ENCODE assay signal across 17 cellular contexts in the genomic region with DNA sequence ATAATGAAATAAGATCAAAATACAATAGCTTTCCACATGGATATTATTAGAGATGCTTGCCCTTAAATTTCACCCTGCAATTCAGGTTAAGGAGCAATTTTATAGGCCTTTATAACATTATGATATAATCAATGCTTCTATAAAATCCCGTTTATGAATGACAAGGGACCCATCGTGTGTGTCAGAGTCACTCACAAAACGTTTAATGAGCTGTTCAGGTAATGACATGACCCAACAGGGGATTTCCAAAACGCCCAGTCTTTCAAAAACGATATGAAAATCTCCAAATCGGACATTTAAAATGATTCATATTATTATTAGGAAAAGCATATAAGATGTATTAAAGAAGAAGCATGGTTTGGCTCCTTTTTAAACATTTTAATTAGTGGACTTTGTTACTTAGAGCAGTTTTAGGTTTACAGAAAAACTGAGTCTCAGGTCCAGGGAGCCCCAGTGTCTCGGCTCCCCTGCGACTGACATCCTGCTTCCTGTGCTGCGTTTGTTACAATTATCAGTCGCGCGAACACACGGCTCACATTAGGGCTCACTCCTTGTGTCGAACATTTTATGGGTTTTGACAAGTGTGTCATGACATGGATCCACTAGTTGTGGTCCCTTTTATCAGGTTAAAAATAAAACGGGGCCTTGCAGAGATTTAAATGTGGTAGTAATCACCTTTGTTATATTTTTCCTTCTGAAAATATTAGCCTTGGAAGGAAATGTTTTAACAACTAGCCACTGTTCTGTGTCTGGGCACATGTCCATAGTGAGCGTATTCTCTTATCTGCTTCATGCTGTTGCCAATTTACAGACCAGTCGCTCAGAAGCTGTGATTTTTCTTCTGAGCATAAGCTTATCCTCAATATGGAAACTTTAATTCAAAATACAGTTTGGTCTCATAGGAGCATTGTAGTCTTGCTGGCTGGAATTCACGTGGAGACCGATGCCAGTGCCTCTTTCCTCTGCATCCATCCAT. TPM values are rescaled to one million over a fixed set of nuclear protein-coding genes. Genes with fewer than 3 reads are reported as not detected.
DNase-seq lines count a peak whose midpoint lies in the region; ATAC-seq and TF ChIP-seq lines count a peak whose summit lies in the region.
"Had no signal": no experiment of that assay in that cellular context is flagged by ENCODE, and none has a peak within 500 bp of the region (broad histone marks: within the 10 kb centered on the region; RNA-seq: fewer than 3 reads in every experiment).

No MANE protein-coding gene starts in this region.

- H3K14ac ChIP-seq in H9 (ENCODE audit: insufficient read depth, low read length): no peak overlapping the region

- H3K4ac ChIP-seq in H9 (ENCODE audit: low read depth, low read length): no peak overlapping the region

- peaks cover 5 to 9% of the 10 kb centered on the region in 2 experiments; a peak in 4 of 5 replicates for H3K9me3 Mint-ChIP-seq in H9
- H3K9me3 Mint-ChIP-seq in activated T-helper 17 cell treated with anti-CD3 and anti-CD28 coated beads, Interleukin-2, amount 50 U/mL, for 72 hours: no peaks in the 10 kb centered on the region

- H3F3A ChIP-seq in smooth muscle cell (ENCODE audit: low read depth): no peaks in the 10 kb centered on the region

- no peak overlapping the region for H3K4me2 ChIP-seq in H9 (ENCODE audit: insufficient read depth, insufficient read length, low read length)
- no peak overlapping the region for H3K4me2 ChIP-seq in smooth muscle cell
- H3K4me2 ChIP-seq: KMS-11, PC-9 had no signal

- H4K5ac ChIP-seq in H9 (ENCODE audit: insufficient read length, low read depth, low read length): no peak overlapping the region

- H3K9me3 ChIP-seq in H9 (ENCODE audit: control insufficient read depth, low read depth, low read length): no peaks in the 10 kb centered on the region
- H3K9me3 ChIP-seq in right cardiac atrium (ENCODE audit: control insufficient read depth, low read length): no peaks in the 10 kb centered on the region
- H3K9me3 ChIP-seq in smooth muscle cell (replicated peaks; ENCODE audit: low read depth): no peaks in the 10 kb centered on the region

- H4K20me1 ChIP-seq in H9 (ENCODE audit: control insufficient read depth, insufficient read depth, insufficient read length) (no peaks in the 10 kb centered on the region), smooth muscle cell (ENCODE audit: low read depth) (no peaks in the 10 kb centered on the region)

- H2BK5ac ChIP-seq in H9 (ENCODE audit: insufficient read length, low read length): no peak overlapping the region

- H3K27ac ChIP-seq in H9 (ENCODE audit: insufficient read length, low read depth, low read length) (no peak overlapping the region), right cardiac atrium (ENCODE audit: low read length) (no peak overlapping the region), smooth muscle cell (ENCODE audit: low read depth) (no peak overlapping the region)
- H3K27ac ChIP-seq: KMS-11, PC-9, SK-N-MC had no signal

- H3K27ac Mint-ChIP-seq in H9: no peak overlapping the region
- H3K27ac Mint-ChIP-seq in activated T-helper 17 cell treated with anti-CD3 and anti-CD28 coated beads, Interleukin-2, amount 50 U/mL, for 72 hours: no peak overlapping the region

- peaks cover 19% of the 10 kb centered on the region for H3K27me3 Mint-ChIP-seq in H9 (ENCODE audit: low read depth)
- peaks cover 11% of the 10 kb centered on the region for H3K27me3 Mint-ChIP-seq in activated T-helper 17 cell treated with anti-CD3 and anti-CD28 coated beads, Interleukin-2, amount 50 U/mL, for 72 hours

- H3K79me2 ChIP-seq in H9 (ENCODE audit: insufficient read depth, low read length) (no peaks in the 10 kb centered on the region), smooth muscle cell (ENCODE audit: low read depth) (no peaks in the 10 kb centered on the region)

- H3K56ac ChIP-seq in H9 (ENCODE audit: insufficient read length, low read depth, low read length): no peak overlapping the region

- DNase-seq in H9 (no peak), right cardiac atrium (peak in 2 of 3 donors; percentile 18 to 50), smooth muscle cell (lab: John Stamatoyannopoulos, UW; ENCODE audit: unreplicated experiment) (no peak), D341Med (ENCODE audit: low spot score) (no peak), NCI-H510A (lab: John Stamatoyannopoulos, UW) (no peak)
- DNase-seq: DMS53, H7, NCI-H1048, NCI-H1436 treated with DMSO at 0.1 percent for 48 hours, NCI-H2081 treated with DMSO at 0.1 percent for 48 hours, NCI-H510A treated with DMSO at 0.1 percent for 48 hours, NCI-H82, PC-9 had no signal

- H3K9ac ChIP-seq in H9 (ENCODE audit: extremely low read depth, insufficient read length, low read length) (peak overlapping the region; percentile 39), smooth muscle cell (ENCODE audit: low read depth) (no peak overlapping the region)
- H3K9ac ChIP-seq: KMS-11 had no signal

- ATAC-seq in activated T-helper 17 cell treated with anti-CD3 and anti-CD28 coated beads, Interleukin-2, amount 50 U/mL, for 72 hours (replicated peaks): peak; percentile 70
- ATAC-seq in right cardiac atrium: peak; percentile 52 to 54
- ATAC-seq in HG02763 (IDR thresholded peaks at IDR 0.05; ENCODE audit: unreplicated experiment): no peak

- H3K36me3 Mint-ChIP-seq in H9 (ENCODE audit: insufficient read depth in 1 of 3, low read depth in 3 of 3): no peaks in the 10 kb centered on the region
- no peaks in the 10 kb centered on the region for H3K36me3 Mint-ChIP-seq in activated T-helper 17 cell treated with anti-CD3 and anti-CD28 coated beads, Interleukin-2, amount 50 U/mL, for 72 hours (ENCODE audit: low read depth)

- H2AFZ ChIP-seq in H9 (ENCODE audit: low read length) (no peak overlapping the region), smooth muscle cell (ENCODE audit: low read depth) (peak overlapping the region; percentile 15)
- H2AFZ ChIP-seq: PC-9 had no signal

- no peak overlapping the region for H4K8ac ChIP-seq in H9 (replicated peaks; ENCODE audit: insufficient read length, low read depth, low read length)

- no peak overlapping the region for H3K18ac ChIP-seq in H9 (ENCODE audit: insufficient read length, low read depth, low read length)

- no peak overlapping the region for H2AK5ac ChIP-seq in H9 (ENCODE audit: insufficient read length, low read length)

- H3K36me3 ChIP-seq in smooth muscle cell (ENCODE audit: low read depth): no peaks in the 10 kb centered on the region

- H3K23ac ChIP-seq in H9 (ENCODE audit: insufficient read length, low read depth, low read length): no peak overlapping the region

- peaks cover 12 to 15% of the 10 kb centered on the region in 2 experiments for H3K4me1 Mint-ChIP-seq in H9
- no peaks in the 10 kb centered on the region for H3K4me1 Mint-ChIP-seq in activated T-helper 17 cell treated with anti-CD3 and anti-CD28 coated beads, Interleukin-2, amount 50 U/mL, for 72 hours

- no peak overlapping the region for H2BK12ac ChIP-seq in H9 (ENCODE audit: insufficient read length, low read depth, low read length)

- intact Hi-C loops in right cardiac atrium (cut with DNase I): no loop called here

- H2BK120ac ChIP-seq in H9 (ENCODE audit: low read depth, low read length, poor library complexity, severe bottlenecking): no peak overlapping the region

- no CpG with 5 or more reads among the region's 19 CpGs for WGBS in H9 (ENCODE audit: extremely low coverage, insufficient read length, low lambda C conversion rate)
- WGBS in right cardiac atrium: 35% methylated on average over 19 of the region's 19 CpGs
- WGBS in smooth muscle cell (ENCODE audit: low lambda C conversion rate): 68% methylated on average over 19 of the region's 19 CpGs

- H3K27me3 ChIP-seq in H9 (ENCODE audit: insufficient read depth, low read length): no peaks in the 10 kb centered on the region
- H3K27me3 ChIP-seq in right cardiac atrium (ENCODE audit: control insufficient read depth, insufficient read depth): no peaks in the 10 kb centered on the region
- no peaks in the 10 kb centered on the region for H3K27me3 ChIP-seq in smooth muscle cell (ENCODE audit: low read depth)

- H3K4me3 ChIP-seq in right cardiac atrium (ENCODE audit: low read length) (no peak overlapping the region), smooth muscle cell (no peak overlapping the region)
- H3K4me3 ChIP-seq: PC-9, SK-N-MC had no signal

- no peak overlapping the region for H2BK15ac ChIP-seq in H9 (ENCODE audit: low read depth, low read length)

- no peak overlapping the region for H2BK20ac ChIP-seq in H9 (ENCODE audit: low read depth, low read length, poor library complexity, severe bottlenecking)

- H3K79me1 ChIP-seq in H9 (ENCODE audit: insufficient read depth, low read depth, low read length, poor library complexity, severe bottlenecking): no peaks in the 10 kb centered on the region

- H3K4me3 Mint-ChIP-seq in H9: no peak overlapping the region
- no peak overlapping the region for H3K4me3 Mint-ChIP-seq in activated T-helper 17 cell treated with anti-CD3 and anti-CD28 coated beads, Interleukin-2, amount 50 U/mL, for 72 hours

- H3K4me1 ChIP-seq in H9 (ENCODE audit: insufficient read depth, low read length) (no peaks in the 10 kb centered on the region), right cardiac atrium (ENCODE audit: control insufficient read depth, insufficient read depth, low read length) (no peaks in the 10 kb centered on the region), smooth muscle cell (ENCODE audit: low read depth) (peaks cover 7% of the 10 kb centered on the region)

- no peak overlapping the region for H4K91ac ChIP-seq in H9 (ENCODE audit: insufficient read length, low read depth, low read length)

- H3T11ph ChIP-seq in H9 (ENCODE audit: low read length): no peak overlapping the region

- TF ChIP-seq CTCF in H9 (conservative IDR thresholded peaks at IDR 0.05): no peak
- no peak for TF ChIP-seq CTCF in smooth muscle cell (IDR thresholded peaks at IDR 0.05; ENCODE audit: borderline replicate concordance, insufficient read depth, poor library complexity, severe bottlenecking)

- H3K23me2 ChIP-seq in H9 (ENCODE audit: insufficient read length, low read depth, low read length, poor library complexity, severe bottlenecking): no peaks in the 10 kb centered on the region

RNA-seq across cellular contexts. Expression of a gene that starts 52.0 kb away (rescaled TPM):
- total RNA-seq in H9 (2021): 32.1 and 34.8 TPM in 2 replicates
- total RNA-seq in activated T-helper 17 cell treated with anti-CD3 and anti-CD28 coated beads, Interleukin-2, amount 50 U/mL, for 72 hours: 10 to 100 TPM; 12.0 to 22.8 TPM
- total RNA-seq in right cardiac atrium: 10 to 100 TPM; 16.0 to 20.3 (median 19.1) TPM
- polyA plus RNA-seq in right cardiac atrium: 14.1 TPM
- 32.1 and 58.3 TPM in 2 replicates for total RNA-seq in smooth muscle cell
- polyA plus RNA-seq in smooth muscle cell: 69.6 and 70.0 TPM in 2 replicates

Comparison
In these comparisons a context has a peak if more than half of its experiments do, and no peak if none do; other contexts are left out.
1. DNase-seq: peak in right cardiac atrium (2 of 3); none in H9 (single experiment), smooth muscle cell (single experiment), D341Med (single experiment) and NCI-H510A (single experiment).